1 cellular context compared by ENCODE assay signal in genomic region chr19:13717194-13717643, GRCh38.
A peak's percentile ranks its signal among the peaks of the same experiment; 100 is the strongest.
TF ChIP-seq lines count a peak whose summit lies in the region.

No MANE protein-coding gene starts in this region.

TF ChIP-seq in K562, 482 proteins besides CTCF, POLR2A, EP300 and RAD21 (continued from another document):
- TF ChIP-seq ZNF609 (CRISPR knock-in tag; IDR thresholded peaks at IDR 0.05; ENCODE audit: borderline replicate concordance) (no peak), COPS2 (conservative IDR thresholded peaks at IDR 0.05) (no peak), JUND (IDR thresholded peaks at IDR 0.05; ENCODE audit: borderline replicate concordance, low read depth, low read length) (peak; percentile 71; the same call in 1 of the 2 replicates), JUND (tag; IDR thresholded peaks at IDR 0.05; ENCODE audit: borderline replicate concordance, low read depth, low read length) (no peak; the same call in 2 of the 3 replicates), PML (IDR thresholded peaks at IDR 0.05; ENCODE audit: low read length) (peak; percentile 65), XRCC5 (IDR thresholded peaks at IDR 0.05; ENCODE audit: low read depth, low read length) (no peak), PHF21A (IDR thresholded peaks at IDR 0.05; ENCODE audit: borderline replicate concordance, low read depth) (peak; percentile 56; the same call in 1 of the 2 replicates), PBX2 (CRISPR knock-in tag; IDR thresholded peaks at IDR 0.05; ENCODE audit: low read depth) (no peak), PBX2 (tag; conservative IDR thresholded peaks at IDR 0.05; ENCODE audit: low read depth) (peak; percentile 55), NEUROD1 (IDR thresholded peaks at IDR 0.05; ENCODE audit: borderline replicate concordance, low read depth, low read length, partially characterized antibody) (peak; percentile 19), THRAP3 (IDR thresholded peaks at IDR 0.05; ENCODE audit: borderline replicate concordance) (no peak), HDAC1 (IDR thresholded peaks at IDR 0.05) (peak in 1 of 2 experiments; percentile 96; a peak in 2 of 4 replicates), ZNF436 (CRISPR knock-in tag; IDR thresholded peaks at IDR 0.05) (no peak), SMAD4 (CRISPR knock-in tag; conservative IDR thresholded peaks at IDR 0.05) (peak; percentile 83), MIER1 (IDR thresholded peaks at IDR 0.05; ENCODE audit: low read depth) (no peak), STAT5A (IDR thresholded peaks at IDR 0.05; ENCODE audit: borderline replicate concordance, low read length) (peak; percentile 80), BRD9 (IDR thresholded peaks at IDR 0.05; ENCODE audit: low read depth, partially characterized antibody) (no peak), E2F6 (IDR thresholded peaks at IDR 0.05; ENCODE audit: borderline replicate concordance in 1 of 2, extremely low read depth in 1 of 2, insufficient read depth in 1 of 2, insufficient read length in 1 of 2, low read depth in 1 of 2, low read length in 1 of 2, poor library complexity in 1 of 2, severe bottlenecking in 1 of 2) (peak in 1 of 2 experiments; percentile 24), SRSF1 (IDR thresholded peaks at IDR 0.05; ENCODE audit: low read depth, low read length) (no peak), THRB (CRISPR knock-in tag; conservative IDR thresholded peaks at IDR 0.05) (no peak), ZNF668 (CRISPR knock-in tag; IDR thresholded peaks at IDR 0.05) (no peak), IRF2 (CRISPR knock-in tag; IDR thresholded peaks at IDR 0.05) (no peak), LEF1 (IDR thresholded peaks at IDR 0.05) (peak; percentile 49; the same call in 1 of the 2 replicates), MAX (CRISPR knock-in tag; IDR thresholded peaks at IDR 0.05) (no peak), RERE (CRISPR knock-in tag; IDR thresholded peaks at IDR 0.05; ENCODE audit: borderline replicate concordance) (no peak), NR3C1 (CRISPR knock-in tag; IDR thresholded peaks at IDR 0.05) (no peak), TRIM25 (IDR thresholded peaks at IDR 0.05; ENCODE audit: borderline replicate concordance) (no peak), FOSL1 (tag; conservative IDR thresholded peaks at IDR 0.05) (peak; percentile 70), ZFP91 (CRISPR knock-in tag; IDR thresholded peaks at IDR 0.05) (no peak), EGR1 (conservative IDR thresholded peaks at IDR 0.05) (peak; percentile 29; the same call in 1 of the 2 replicates), TCFL5 (CRISPR knock-in tag; conservative IDR thresholded peaks at IDR 0.05) (no peak), VEZF1 (CRISPR knock-in tag; IDR thresholded peaks at IDR 0.05) (peak; percentile 11; the same call in 1 of the 2 replicates), FOXP4 (CRISPR knock-in tag; IDR thresholded peaks at IDR 0.05; ENCODE audit: borderline replicate concordance) (no peak)
